In the genomic region with DNA sequence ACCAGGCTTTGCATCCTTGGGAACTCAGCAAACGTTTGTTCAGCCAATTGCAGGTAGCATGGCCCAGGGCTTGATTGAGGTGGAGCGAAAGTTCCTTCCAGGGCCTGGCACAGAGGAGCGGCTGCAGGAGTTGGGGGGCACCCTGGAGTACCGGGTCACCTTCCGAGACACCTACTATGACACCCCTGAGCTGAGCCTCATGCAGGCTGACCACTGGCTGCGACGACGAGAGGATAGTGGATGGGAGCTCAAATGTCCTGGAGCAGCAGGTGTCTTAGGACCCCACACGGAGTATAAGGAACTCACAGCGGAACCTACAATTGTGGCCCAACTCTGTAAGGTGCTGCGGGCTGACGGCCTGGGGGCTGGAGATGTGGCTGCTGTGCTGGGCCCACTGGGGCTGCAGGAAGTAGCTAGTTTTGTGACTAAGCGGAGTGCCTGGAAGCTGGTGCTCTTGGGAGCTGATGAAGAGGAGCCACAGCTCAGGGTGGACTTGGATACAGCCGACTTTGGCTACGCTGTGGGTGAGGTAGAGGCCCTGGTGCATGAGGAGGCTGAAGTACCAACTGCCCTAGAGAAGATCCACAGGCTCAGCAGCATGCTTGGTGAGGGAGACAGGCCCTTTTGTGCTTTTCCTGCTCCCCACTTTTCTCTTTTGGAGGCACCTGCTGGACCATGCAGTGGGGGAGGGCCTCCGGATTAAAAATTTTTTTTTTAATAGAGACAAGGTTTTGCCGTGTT, we compare ENCODE assay signal across 1 cellular context.
A peak's percentile ranks its signal among the peaks of the same experiment; 100 is the strongest.
TF ChIP-seq lines count a peak whose summit lies in the region.

No MANE protein-coding gene starts in this region.

TF ChIP-seq in HepG2, 621 proteins besides CTCF, POLR2A, EP300 and RAD21 (continued from another document and continues in another):
- TF ChIP-seq, protein P1, sequence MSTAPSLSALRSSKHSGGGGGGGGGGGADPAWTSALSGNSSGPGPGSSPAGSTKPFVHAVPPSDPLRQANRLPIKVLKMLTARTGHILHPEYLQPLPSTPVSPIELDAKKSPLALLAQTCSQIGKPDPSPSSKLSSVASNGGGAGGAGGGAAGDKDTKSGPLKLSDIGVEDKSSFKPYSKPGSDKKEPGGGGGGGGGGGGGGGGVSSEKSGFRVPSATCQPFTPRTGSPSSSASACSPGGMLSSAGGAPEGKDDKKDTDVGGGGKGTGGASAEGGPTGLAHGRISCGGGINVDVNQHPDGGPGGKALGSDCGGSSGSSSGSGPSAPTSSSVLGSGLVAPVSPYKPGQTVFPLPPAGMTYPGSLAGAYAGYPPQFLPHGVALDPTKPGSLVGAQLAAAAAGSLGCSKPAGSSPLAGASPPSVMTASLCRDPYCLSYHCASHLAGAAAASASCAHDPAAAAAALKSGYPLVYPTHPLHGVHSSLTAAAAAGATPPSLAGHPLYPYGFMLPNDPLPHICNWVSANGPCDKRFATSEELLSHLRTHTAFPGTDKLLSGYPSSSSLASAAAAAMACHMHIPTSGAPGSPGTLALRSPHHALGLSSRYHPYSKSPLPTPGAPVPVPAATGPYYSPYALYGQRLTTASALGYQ (CRISPR knock-in tag; IDR thresholded peaks at IDR 0.05) = no peak
- TF ChIP-seq ESRRA (CRISPR knock-in tag; IDR thresholded peaks at IDR 0.05; ENCODE audit: low read depth) (no peak), ZNF616 (CRISPR knock-in tag; IDR thresholded peaks at IDR 0.05; ENCODE audit: low read depth) (no peak), TAF15 (IDR thresholded peaks at IDR 0.05; ENCODE audit: low read depth, low read length, poor library complexity, severe bottlenecking) (no peak), SIX1 (CRISPR knock-in tag; IDR thresholded peaks at IDR 0.05; ENCODE audit: borderline replicate concordance) (no peak), ZNF326 (CRISPR knock-in tag; IDR thresholded peaks at IDR 0.05; ENCODE audit: borderline replicate concordance) (peak; percentile 35; the same call in 1 of the 2 replicates), ZNF543 (CRISPR knock-in tag; IDR thresholded peaks at IDR 0.05) (no peak), MIER3 (CRISPR knock-in tag; IDR thresholded peaks at IDR 0.05; ENCODE audit: borderline replicate concordance) (no peak), ZBTB7B (CRISPR knock-in tag; IDR thresholded peaks at IDR 0.05) (no peak), ZZZ3 (CRISPR knock-in tag; IDR thresholded peaks at IDR 0.05; ENCODE audit: borderline replicate concordance) (no peak), SYNCRIP (IDR thresholded peaks at IDR 0.05; ENCODE audit: insufficient read depth, low read depth, low read length) (no peak), ZNF879 (CRISPR knock-in tag; IDR thresholded peaks at IDR 0.05) (no peak), FOXA1 (IDR thresholded peaks at IDR 0.05) (no peak), FOXA1 (CRISPR knock-in tag; IDR thresholded peaks at IDR 0.05) (no peak), ZNF614 (CRISPR knock-in tag; IDR thresholded peaks at IDR 0.05; ENCODE audit: borderline replicate concordance) (no peak), ZNF230 (CRISPR knock-in tag; IDR thresholded peaks at IDR 0.05) (no peak), HCFC1 (IDR thresholded peaks at IDR 0.05; ENCODE audit: low read depth, low read length) (no peak), ZNF235 (CRISPR knock-in tag; IDR thresholded peaks at IDR 0.05; ENCODE audit: borderline replicate concordance) (peak; percentile 30), HNF4A (CRISPR knock-in tag; IDR thresholded peaks at IDR 0.05) (no peak), FOXC1 (CRISPR knock-in tag; IDR thresholded peaks at IDR 0.05; ENCODE audit: borderline replicate concordance) (no peak), SALL1 (CRISPR knock-in tag; IDR thresholded peaks at IDR 0.05) (no peak), PCBP1 (IDR thresholded peaks at IDR 0.05; ENCODE audit: borderline replicate concordance, low read depth, low read length) (no peak), ZNF207 (IDR thresholded peaks at IDR 0.05; ENCODE audit: borderline replicate concordance) (no peak), GTF3A (CRISPR knock-in tag; conservative IDR thresholded peaks at IDR 0.05) (no peak), ZNF83 (CRISPR knock-in tag; IDR thresholded peaks at IDR 0.05; ENCODE audit: borderline replicate concordance) (no peak), RFXAP (CRISPR knock-in tag; IDR thresholded peaks at IDR 0.05; ENCODE audit: borderline replicate concordance) (no peak), MBD4 (IDR thresholded peaks at IDR 0.05; ENCODE audit: borderline replicate concordance, low read length) (no peak), SPEN (CRISPR knock-in tag; IDR thresholded peaks at IDR 0.05; ENCODE audit: low read depth) (no peak)
- TF ChIP-seq, protein P2, sequence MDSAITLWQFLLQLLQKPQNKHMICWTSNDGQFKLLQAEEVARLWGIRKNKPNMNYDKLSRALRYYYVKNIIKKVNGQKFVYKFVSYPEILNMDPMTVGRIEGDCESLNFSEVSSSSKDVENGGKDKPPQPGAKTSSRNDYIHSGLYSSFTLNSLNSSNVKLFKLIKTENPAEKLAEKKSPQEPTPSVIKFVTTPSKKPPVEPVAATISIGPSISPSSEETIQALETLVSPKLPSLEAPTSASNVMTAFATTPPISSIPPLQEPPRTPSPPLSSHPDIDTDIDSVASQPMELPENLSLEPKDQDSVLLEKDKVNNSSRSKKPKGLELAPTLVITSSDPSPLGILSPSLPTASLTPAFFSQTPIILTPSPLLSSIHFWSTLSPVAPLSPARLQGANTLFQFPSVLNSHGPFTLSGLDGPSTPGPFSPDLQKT (CRISPR knock-in tag; IDR thresholded peaks at IDR 0.05; ENCODE audit: borderline replicate concordance) = no peak
- TF ChIP-seq, protein P3, sequence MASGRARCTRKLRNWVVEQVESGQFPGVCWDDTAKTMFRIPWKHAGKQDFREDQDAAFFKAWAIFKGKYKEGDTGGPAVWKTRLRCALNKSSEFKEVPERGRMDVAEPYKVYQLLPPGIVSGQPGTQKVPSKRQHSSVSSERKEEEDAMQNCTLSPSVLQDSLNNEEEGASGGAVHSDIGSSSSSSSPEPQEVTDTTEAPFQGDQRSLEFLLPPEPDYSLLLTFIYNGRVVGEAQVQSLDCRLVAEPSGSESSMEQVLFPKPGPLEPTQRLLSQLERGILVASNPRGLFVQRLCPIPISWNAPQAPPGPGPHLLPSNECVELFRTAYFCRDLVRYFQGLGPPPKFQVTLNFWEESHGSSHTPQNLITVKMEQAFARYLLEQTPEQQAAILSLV (CRISPR knock-in tag; IDR thresholded peaks at IDR 0.05; ENCODE audit: borderline replicate concordance) = no peak
- TF ChIP-seq, protein P4, sequence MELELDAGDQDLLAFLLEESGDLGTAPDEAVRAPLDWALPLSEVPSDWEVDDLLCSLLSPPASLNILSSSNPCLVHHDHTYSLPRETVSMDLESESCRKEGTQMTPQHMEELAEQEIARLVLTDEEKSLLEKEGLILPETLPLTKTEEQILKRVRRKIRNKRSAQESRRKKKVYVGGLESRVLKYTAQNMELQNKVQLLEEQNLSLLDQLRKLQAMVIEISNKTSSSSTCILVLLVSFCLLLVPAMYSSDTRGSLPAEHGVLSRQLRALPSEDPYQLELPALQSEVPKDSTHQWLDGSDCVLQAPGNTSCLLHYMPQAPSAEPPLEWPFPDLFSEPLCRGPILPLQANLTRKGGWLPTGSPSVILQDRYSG (CRISPR knock-in tag; IDR thresholded peaks at IDR 0.05) = 0 out of 2 replicates have a peak, but pooled peaks have one; percentile 19
- TF ChIP-seq, protein P5, sequence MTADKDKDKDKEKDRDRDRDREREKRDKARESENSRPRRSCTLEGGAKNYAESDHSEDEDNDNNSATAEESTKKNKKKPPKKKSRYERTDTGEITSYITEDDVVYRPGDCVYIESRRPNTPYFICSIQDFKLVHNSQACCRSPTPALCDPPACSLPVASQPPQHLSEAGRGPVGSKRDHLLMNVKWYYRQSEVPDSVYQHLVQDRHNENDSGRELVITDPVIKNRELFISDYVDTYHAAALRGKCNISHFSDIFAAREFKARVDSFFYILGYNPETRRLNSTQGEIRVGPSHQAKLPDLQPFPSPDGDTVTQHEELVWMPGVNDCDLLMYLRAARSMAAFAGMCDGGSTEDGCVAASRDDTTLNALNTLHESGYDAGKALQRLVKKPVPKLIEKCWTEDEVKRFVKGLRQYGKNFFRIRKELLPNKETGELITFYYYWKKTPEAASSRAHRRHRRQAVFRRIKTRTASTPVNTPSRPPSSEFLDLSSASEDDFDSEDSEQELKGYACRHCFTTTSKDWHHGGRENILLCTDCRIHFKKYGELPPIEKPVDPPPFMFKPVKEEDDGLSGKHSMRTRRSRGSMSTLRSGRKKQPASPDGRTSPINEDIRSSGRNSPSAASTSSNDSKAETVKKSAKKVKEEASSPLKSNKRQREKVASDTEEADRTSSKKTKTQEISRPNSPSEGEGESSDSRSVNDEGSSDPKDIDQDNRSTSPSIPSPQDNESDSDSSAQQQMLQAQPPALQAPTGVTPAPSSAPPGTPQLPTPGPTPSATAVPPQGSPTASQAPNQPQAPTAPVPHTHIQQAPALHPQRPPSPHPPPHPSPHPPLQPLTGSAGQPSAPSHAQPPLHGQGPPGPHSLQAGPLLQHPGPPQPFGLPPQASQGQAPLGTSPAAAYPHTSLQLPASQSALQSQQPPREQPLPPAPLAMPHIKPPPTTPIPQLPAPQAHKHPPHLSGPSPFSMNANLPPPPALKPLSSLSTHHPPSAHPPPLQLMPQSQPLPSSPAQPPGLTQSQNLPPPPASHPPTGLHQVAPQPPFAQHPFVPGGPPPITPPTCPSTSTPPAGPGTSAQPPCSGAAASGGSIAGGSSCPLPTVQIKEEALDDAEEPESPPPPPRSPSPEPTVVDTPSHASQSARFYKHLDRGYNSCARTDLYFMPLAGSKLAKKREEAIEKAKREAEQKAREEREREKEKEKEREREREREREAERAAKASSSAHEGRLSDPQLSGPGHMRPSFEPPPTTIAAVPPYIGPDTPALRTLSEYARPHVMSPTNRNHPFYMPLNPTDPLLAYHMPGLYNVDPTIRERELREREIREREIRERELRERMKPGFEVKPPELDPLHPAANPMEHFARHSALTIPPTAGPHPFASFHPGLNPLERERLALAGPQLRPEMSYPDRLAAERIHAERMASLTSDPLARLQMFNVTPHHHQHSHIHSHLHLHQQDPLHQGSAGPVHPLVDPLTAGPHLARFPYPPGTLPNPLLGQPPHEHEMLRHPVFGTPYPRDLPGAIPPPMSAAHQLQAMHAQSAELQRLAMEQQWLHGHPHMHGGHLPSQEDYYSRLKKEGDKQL (CRISPR knock-in tag; IDR thresholded peaks at IDR 0.05; ENCODE audit: low read depth) = no peak
- TF ChIP-seq, protein P6, sequence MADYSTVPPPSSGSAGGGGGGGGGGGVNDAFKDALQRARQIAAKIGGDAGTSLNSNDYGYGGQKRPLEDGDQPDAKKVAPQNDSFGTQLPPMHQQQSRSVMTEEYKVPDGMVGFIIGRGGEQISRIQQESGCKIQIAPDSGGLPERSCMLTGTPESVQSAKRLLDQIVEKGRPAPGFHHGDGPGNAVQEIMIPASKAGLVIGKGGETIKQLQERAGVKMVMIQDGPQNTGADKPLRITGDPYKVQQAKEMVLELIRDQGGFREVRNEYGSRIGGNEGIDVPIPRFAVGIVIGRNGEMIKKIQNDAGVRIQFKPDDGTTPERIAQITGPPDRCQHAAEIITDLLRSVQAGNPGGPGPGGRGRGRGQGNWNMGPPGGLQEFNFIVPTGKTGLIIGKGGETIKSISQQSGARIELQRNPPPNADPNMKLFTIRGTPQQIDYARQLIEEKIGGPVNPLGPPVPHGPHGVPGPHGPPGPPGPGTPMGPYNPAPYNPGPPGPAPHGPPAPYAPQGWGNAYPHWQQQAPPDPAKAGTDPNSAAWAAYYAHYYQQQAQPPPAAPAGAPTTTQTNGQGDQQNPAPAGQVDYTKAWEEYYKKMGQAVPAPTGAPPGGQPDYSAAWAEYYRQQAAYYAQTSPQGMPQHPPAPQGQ (CRISPR knock-in tag; IDR thresholded peaks at IDR 0.05; ENCODE audit: borderline replicate concordance) = no peak
- TF ChIP-seq, protein P7, sequence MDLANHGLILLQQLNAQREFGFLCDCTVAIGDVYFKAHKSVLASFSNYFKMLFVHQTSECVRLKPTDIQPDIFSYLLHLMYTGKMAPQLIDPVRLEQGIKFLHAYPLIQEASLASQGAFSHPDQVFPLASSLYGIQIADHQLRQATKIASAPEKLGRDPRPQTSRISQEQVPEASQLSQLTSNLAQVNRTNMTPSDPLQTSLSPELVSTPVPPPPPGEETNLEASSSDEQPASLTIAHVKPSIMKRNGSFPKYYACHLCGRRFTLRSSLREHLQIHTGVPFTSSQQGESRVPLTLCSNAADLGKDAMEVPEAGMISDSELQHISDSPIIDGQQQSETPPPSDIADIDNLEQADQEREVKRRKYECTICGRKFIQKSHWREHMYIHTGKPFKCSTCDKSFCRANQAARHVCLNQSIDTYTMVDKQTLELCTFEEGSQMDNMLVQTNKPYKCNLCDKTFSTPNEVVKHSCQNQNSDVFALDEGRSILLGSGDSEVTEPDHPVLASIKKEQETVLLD (CRISPR knock-in tag; IDR thresholded peaks at IDR 0.05; ENCODE audit: low read depth) = no peak
- TF ChIP-seq, protein P8, sequence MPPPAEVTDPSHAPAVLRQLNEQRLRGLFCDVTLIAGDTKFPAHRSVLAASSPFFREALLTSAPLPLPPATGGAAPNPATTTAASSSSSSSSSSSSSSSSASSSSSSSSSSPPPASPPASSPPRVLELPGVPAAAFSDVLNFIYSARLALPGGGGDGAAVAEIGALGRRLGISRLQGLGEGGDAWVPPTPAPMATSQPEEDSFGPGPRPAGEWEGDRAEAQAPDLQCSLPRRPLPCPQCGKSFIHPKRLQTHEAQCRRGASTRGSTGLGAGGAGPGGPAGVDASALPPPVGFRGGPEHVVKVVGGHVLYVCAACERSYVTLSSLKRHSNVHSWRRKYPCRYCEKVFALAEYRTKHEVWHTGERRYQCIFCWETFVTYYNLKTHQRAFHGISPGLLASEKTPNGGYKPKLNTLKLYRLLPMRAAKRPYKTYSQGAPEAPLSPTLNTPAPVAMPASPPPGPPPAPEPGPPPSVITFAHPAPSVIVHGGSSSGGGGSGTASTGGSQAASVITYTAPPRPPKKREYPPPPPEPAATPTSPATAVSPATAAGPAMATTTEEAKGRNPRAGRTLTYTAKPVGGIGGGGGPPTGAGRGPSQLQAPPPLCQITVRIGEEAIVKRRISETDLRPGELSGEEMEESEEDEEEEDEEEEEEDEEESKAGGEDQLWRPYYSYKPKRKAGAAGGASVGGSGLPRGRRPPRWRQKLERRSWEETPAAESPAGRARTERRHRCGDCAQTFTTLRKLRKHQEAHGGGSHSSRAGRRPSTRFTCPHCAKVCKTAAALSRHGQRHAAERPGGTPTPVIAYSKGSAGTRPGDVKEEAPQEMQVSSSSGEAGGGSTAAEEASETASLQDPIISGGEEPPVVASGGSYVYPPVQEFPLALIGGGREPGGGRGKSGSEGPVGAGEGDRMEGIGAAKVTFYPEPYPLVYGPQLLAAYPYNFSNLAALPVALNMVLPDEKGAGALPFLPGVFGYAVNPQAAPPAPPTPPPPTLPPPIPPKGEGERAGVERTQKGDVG (CRISPR knock-in tag; IDR thresholded peaks at IDR 0.05; ENCODE audit: borderline replicate concordance) = peak; percentile 7; the same call in 1 of the 2 replicates
- TF ChIP-seq, protein P9, sequence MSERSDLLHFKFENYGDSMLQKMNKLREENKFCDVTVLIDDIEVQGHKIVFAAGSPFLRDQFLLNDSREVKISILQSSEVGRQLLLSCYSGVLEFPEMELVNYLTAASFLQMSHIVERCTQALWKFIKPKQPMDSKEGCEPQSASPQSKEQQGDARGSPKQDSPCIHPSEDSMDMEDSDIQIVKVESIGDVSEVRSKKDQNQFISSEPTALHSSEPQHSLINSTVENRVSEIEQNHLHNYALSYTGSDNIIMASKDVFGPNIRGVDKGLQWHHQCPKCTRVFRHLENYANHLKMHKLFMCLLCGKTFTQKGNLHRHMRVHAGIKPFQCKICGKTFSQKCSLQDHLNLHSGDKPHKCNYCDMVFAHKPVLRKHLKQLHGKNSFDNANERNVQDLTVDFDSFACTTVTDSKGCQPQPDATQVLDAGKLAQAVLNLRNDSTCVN (CRISPR knock-in tag; IDR thresholded peaks at IDR 0.05; ENCODE audit: borderline replicate concordance) = 0 out of 2 replicates have a peak, but pooled peaks have one; percentile 49
